17 cellular contexts compared by ENCODE assay signal in genomic region chr9:17986595-17986994, GRCh38.
"Had no signal": no experiment of that assay in that cellular context is flagged by ENCODE, and none has a peak within 500 bp of the region (broad histone marks: within the 10 kb centered on the region; RNA-seq: fewer than 3 reads in every experiment).

No MANE protein-coding gene starts in this region.

- DNase-seq: Karpas-422, KG1, MG63, NCI-H1092 treated with DMSO at 0.1 percent for 48 hours, NCI-H1436, NCI-H187, NCI-H2029, NCI-H2081 treated with DMSO at 0.1 percent for 48 hours, NCI-H2171, NCI-H226, NCI-H446, NCI-H510A, Right ventricle myocardium superior, RPMI8226, SIG-M5 had no signal

- H3K4me3 ChIP-seq: MG63, SJSA1, SK-N-MC had no signal

- H3K27me3 ChIP-seq: SJSA1 had no signal

- H3K4me1 ChIP-seq: SJSA1 had no signal

- H3K36me3 ChIP-seq: MG63, SJSA1 had no signal

- H3K9me3 ChIP-seq: MG63, SJSA1 had no signal

- H3K27ac ChIP-seq: SJSA1, SK-N-MC had no signal
